Comparison of ENCODE assay signal across 8 cellular contexts in the genomic region with DNA sequence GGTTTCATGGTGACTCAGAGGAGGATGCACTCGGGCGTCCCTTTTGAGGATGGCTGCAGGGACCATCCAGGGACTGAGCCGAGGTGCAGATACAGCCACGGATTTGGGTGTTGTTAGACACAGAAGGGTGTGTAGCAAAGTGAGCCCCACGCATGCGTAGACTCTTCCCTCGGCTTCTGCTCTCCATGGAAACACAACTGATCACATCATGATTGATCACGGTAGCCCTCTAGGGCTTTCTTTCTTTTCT.
DNase-seq lines count a peak whose midpoint lies in the region; ATAC-seq, FAIRE-seq and TF ChIP-seq lines count a peak whose summit lies in the region.

No MANE protein-coding gene starts in this region.

- no peaks in the 10 kb centered on the region for H4K20me1 ChIP-seq in OCI-LY1 (ENCODE audit: insufficient read depth, low read length)

- FAIRE-seq in D721Med (lab: Jason Lieb, UNC): no peak

- TF ChIP-seq CTCF in D721Med (IDR thresholded peaks at IDR 0.05; ENCODE audit: insufficient read depth, missing control alignments) (no peak), OCI-LY1 (IDR thresholded peaks at IDR 0.05; ENCODE audit: low read length) (no peak), astrocyte of the spinal cord (IDR thresholded peaks at IDR 0.05; ENCODE audit: low read depth, low read length) (no peak)

- peak overlapping the region; percentile 74 for H3K4me2 ChIP-seq in OCI-LY1 (ENCODE audit: low read length)

- H3K27ac ChIP-seq in OCI-LY1 (ENCODE audit: low read depth, low read length, poor library complexity, severe bottlenecking): no peak overlapping the region
- no peak overlapping the region for H3K27ac ChIP-seq in subcutaneous abdominal adipose tissue (ENCODE audit: low read depth, low read length)

- H3K9ac ChIP-seq in OCI-LY1 (ENCODE audit: low read length): peak overlapping the region; percentile 48; the same call in 1 of the 2 replicates
- peak overlapping the region in 1 of 5 donors; percentile 56 for H3K9ac ChIP-seq in subcutaneous abdominal adipose tissue (ENCODE audit: low read length in 5 of 5)

- DNase-seq in D721Med (ENCODE audit: insufficient read length, low spot score): peak; percentile 66
- peak; percentile 50 for DNase-seq in astrocyte of the spinal cord (ENCODE audit: low read depth, low spot score)
- peak; percentile 80 for DNase-seq in kidney tubule cell (ENCODE audit: low spot score)

- in situ Hi-C loops in astrocyte of the spinal cord (cut with HindIII; ENCODE audit: low sequenced_read_pairs): no loop called here

- H3F3A ChIP-seq in OCI-LY1 (ENCODE audit: insufficient read depth, low read length): no peaks in the 10 kb centered on the region

- no peaks in the 10 kb centered on the region for H3K36me3 ChIP-seq in OCI-LY1 (ENCODE audit: insufficient read depth, low read length)
- no peaks in the 10 kb centered on the region for H3K36me3 ChIP-seq in subcutaneous abdominal adipose tissue (ENCODE audit: control insufficient read depth in 5 of 5, insufficient read depth in 5 of 5, low read length in 5 of 5)

- no peaks in the 10 kb centered on the region for H3K27me3 ChIP-seq in OCI-LY1 (ENCODE audit: insufficient read depth, low read length)
- H3K27me3 ChIP-seq in subcutaneous abdominal adipose tissue (ENCODE audit: control insufficient read depth in 5 of 5, insufficient read depth in 4 of 5, low read length in 5 of 5): peaks cover 27 to 51% (median 46%) of the 10 kb centered on the region in 5 donors

- H3K9me2 ChIP-seq in OCI-LY1 (ENCODE audit: low read depth, low read length): no peaks in the 10 kb centered on the region

- H2AFZ ChIP-seq in OCI-LY1 (ENCODE audit: low read length): 0 out of 2 replicates have a peak overlapping the region, but pooled peaks have one; percentile 15

- H3K9me3 ChIP-seq in OCI-LY1 (ENCODE audit: low read length) (no peaks in the 10 kb centered on the region), subcutaneous abdominal adipose tissue (ENCODE audit: control insufficient read depth in 5 of 5, low read length in 5 of 5) (no peaks in the 10 kb centered on the region)

- peak; percentile 30 for ATAC-seq in HG02571 (IDR thresholded peaks at IDR 0.05; ENCODE audit: unreplicated experiment)
- ATAC-seq in GM21423 (IDR thresholded peaks at IDR 0.05; ENCODE audit: unreplicated experiment): no peak
- no peak for ATAC-seq in HG03108 (IDR thresholded peaks at IDR 0.05; ENCODE audit: unreplicated experiment)

- H3K79me2 ChIP-seq in OCI-LY1 (ENCODE audit: insufficient read depth, low read length): no peaks in the 10 kb centered on the region

- H3K4me1 ChIP-seq in OCI-LY1 (ENCODE audit: insufficient read depth, low read length, severe bottlenecking) (peaks cover 11% of the 10 kb centered on the region), subcutaneous abdominal adipose tissue (ENCODE audit: control insufficient read depth in 5 of 5, insufficient read depth in 5 of 5, low read length in 5 of 5) (peaks cover 4 to 28% (median 26%) of the 10 kb centered on the region in 5 donors)

- peak overlapping the region; percentile 59 for H3K4me3 ChIP-seq in OCI-LY1 (ENCODE audit: low read depth, low read length, poor library complexity, severe bottlenecking)
- H3K4me3 ChIP-seq in astrocyte of the spinal cord (ENCODE audit: low read depth, low read length): peak overlapping the region; percentile 48
- H3K4me3 ChIP-seq in subcutaneous abdominal adipose tissue (ENCODE audit: low read depth in 1 of 5, low read length in 5 of 5): peak overlapping the region; percentile 60 to 72 (median 66)
